ENCODE assay signal across 16 cellular contexts in the genomic region with DNA sequence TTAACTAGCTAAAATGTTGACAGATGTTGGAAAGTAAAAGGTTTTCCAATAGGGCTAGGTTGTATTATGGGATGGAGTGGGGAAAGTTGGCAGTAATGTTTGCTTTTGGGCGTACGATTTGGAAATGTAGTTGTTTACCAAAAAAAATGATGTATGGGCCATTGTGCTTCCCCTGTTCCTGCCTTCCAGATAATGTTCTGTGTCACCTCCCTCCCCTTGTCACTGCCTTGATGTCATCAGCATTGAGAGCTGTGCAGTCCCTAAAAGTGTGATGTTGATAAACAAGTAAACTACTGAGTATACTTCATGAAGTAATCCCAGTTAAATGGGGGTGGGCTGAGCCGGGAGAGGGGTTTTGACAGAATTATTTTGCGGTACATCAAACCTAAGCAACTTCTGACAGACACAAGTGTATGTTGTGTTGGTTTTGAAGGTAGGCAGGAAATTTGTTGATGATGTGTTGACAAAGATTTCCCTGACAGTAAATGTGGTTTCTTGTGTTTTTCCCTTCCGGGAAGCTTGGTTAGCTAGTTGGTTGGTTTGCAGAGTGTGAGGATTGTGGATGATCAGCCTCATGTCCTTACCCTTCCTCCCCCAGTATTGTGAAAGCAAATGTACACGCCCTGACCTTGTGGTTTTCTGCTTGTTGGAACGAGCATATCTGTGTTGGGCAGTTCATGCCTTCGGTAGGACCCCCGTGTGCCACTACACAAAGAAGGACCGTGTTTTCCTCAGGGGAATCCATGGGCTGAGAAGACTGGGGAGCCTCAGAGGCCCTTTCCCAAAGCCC.
DNase-seq lines count a peak whose midpoint lies in the region; ATAC-seq and TF ChIP-seq lines count a peak whose summit lies in the region.
"Had no signal": no experiment of that assay in that cellular context is flagged by ENCODE, and none has a peak within 500 bp of the region (broad histone marks: within the 10 kb centered on the region; RNA-seq: fewer than 3 reads in every experiment).

No MANE protein-coding gene starts in this region.

- H3K36me3 ChIP-seq in vagina: peaks cover 0 to 65% of the 10 kb centered on the region in 2 donors

- H3K27ac Mint-ChIP-seq in activated naive CD4-positive, alpha-beta T cell treated with anti-CD3 and anti-CD28 coated beads, Interleukin-2, amount 10 ng/mL, durations not matched to agents 7 days and 5 days: peak overlapping the region; percentile 69
- H3K27ac Mint-ChIP-seq: stimulated activated effector memory CD8-positive, alpha-beta T cell treated with anti-CD3 and anti-CD28 coated beads, Interleukin-12 subunit alpha, Interleukin-12 subunit beta, amount 100 ng/mL, for 72 hours had no signal

- H3K9me3 ChIP-seq in vagina: no peaks in the 10 kb centered on the region
- H3K9me3 ChIP-seq: esophagus squamous epithelium, upper lobe of left lung had no signal

- TF ChIP-seq CTCF in RWPE1 (conservative IDR thresholded peaks at IDR 0.05; ENCODE audit: low read depth) (no peak), vagina (IDR thresholded peaks at IDR 0.05) (no peak)

- no peaks in the 10 kb centered on the region for H3K27me3 Mint-ChIP-seq in activated naive CD4-positive, alpha-beta T cell treated with anti-CD3 and anti-CD28 coated beads, Interleukin-2, amount 10 ng/mL, durations not matched to agents 7 days and 5 days

- TF ChIP-seq POLR2A in vagina (IDR thresholded peaks at IDR 0.05): no peak

- H3K4me3 Mint-ChIP-seq in activated naive CD4-positive, alpha-beta T cell treated with anti-CD3 and anti-CD28 coated beads, Interleukin-2, amount 10 ng/mL, durations not matched to agents 7 days and 5 days: no peak overlapping the region
- H3K4me3 Mint-ChIP-seq: stimulated activated effector memory CD8-positive, alpha-beta T cell treated with anti-CD3 and anti-CD28 coated beads, Interleukin-12 subunit alpha, Interleukin-12 subunit beta, amount 100 ng/mL, for 72 hours had no signal

- H3K4me3 ChIP-seq in vagina: no peak overlapping the region
- H3K4me3 ChIP-seq: esophagus squamous epithelium, upper lobe of left lung had no signal

- H3K27me3 ChIP-seq in vagina: no peaks in the 10 kb centered on the region
- H3K27me3 ChIP-seq: esophagus squamous epithelium, upper lobe of left lung had no signal

- no peak for DNase-seq in activated naive CD4-positive, alpha-beta T cell treated with anti-CD3 and anti-CD28 coated beads, Interleukin-2, amount 10 ng/mL, durations not matched to agents 7 days and 5 days
- no peak for DNase-seq in activated naive CD4-positive, alpha-beta T cell treated with anti-CD3 and anti-CD28 coated beads, Interleukin-2, amount 50 U/mL, for 16 hours
- DNase-seq in RWPE1 (ENCODE audit: low spot score) (peak; percentile 15), substantia nigra (lab: John Stamatoyannopoulos, UW) (peak in 1 of 49 donors; percentile 20), vagina (ENCODE audit: extremely low spot score in 2 of 2) (no peak), DMS53 (lab: John Stamatoyannopoulos, UW) (no peak)
- DNase-seq: activated gamma-delta T cell treated with Interleukin-2 at 50 U/mL for 16 hours, esophagus squamous epithelium, hypothalamus, left cardiac atrium, NCI-H1092 treated with DMSO at 0.1 percent for 48 hours had no signal

- H3K4me1 ChIP-seq in vagina: peaks cover 27% of the 10 kb centered on the region

- peaks cover 2% of the 10 kb centered on the region for H3K9me3 Mint-ChIP-seq in activated naive CD4-positive, alpha-beta T cell treated with anti-CD3 and anti-CD28 coated beads, Interleukin-2, amount 10 ng/mL, durations not matched to agents 7 days and 5 days
- H3K9me3 Mint-ChIP-seq: stimulated activated effector memory CD8-positive, alpha-beta T cell treated with anti-CD3 and anti-CD28 coated beads, Interleukin-12 subunit alpha, Interleukin-12 subunit beta, amount 100 ng/mL, for 72 hours had no signal

- intact Hi-C loops in vagina (cut with DNase I): no loop called here

- no peak for ATAC-seq in GM21423 (IDR thresholded peaks at IDR 0.05; ENCODE audit: unreplicated experiment)
- ATAC-seq: HCT116; stimulated activated effector memory CD8-positive, alpha-beta T cell treated with anti-CD3 and anti-CD28 coated beads, Interleukin-12 subunit alpha, Interleukin-12 subunit beta, amount 100 ng/mL, for 72 hours had no signal

- POLR2A ChIA-PET in RWPE1 (lab: Yijun Ruan, JAX; ENCODE audit: low non-redundant PET): no interaction called here

- CTCF ChIA-PET in activated naive CD4-positive, alpha-beta T cell treated with anti-CD3 and anti-CD28 coated beads, Interleukin-2, amount 10 ng/mL, durations not matched to agents 7 days and 5 days (lab: Charles Lee): interaction anchor here (0.6 to 1.2 kb wide), 3 partner anchors 38 to 140 kb away, joined by 3 read pairs; no protein-coding TSS in a partner anchor
- CTCF ChIA-PET in RWPE1 (lab: Yijun Ruan, JAX): no interaction called here

- peak overlapping the region; percentile 7; the same call in 1 of the 2 replicates for H3K27ac ChIP-seq in RWPE1
- H3K27ac ChIP-seq in cingulate gyrus (ENCODE audit: low read depth, low read length): peak overlapping the region; percentile 23
- peak overlapping the region; percentile 33 for H3K27ac ChIP-seq in substantia nigra (ENCODE audit: low read depth, low read length, poor library complexity, severe bottlenecking)
- H3K27ac ChIP-seq in vagina: no peak overlapping the region
- H3K27ac ChIP-seq: esophagus squamous epithelium had no signal

- H3K36me3 Mint-ChIP-seq in activated naive CD4-positive, alpha-beta T cell treated with anti-CD3 and anti-CD28 coated beads, Interleukin-2, amount 10 ng/mL, durations not matched to agents 7 days and 5 days: peaks cover 49% of the 10 kb centered on the region

- peaks cover 28% of the 10 kb centered on the region for H3K4me1 Mint-ChIP-seq in activated naive CD4-positive, alpha-beta T cell treated with anti-CD3 and anti-CD28 coated beads, Interleukin-2, amount 10 ng/mL, durations not matched to agents 7 days and 5 days
